22 cellular contexts compared by ENCODE assay signal in the genomic region with DNA sequence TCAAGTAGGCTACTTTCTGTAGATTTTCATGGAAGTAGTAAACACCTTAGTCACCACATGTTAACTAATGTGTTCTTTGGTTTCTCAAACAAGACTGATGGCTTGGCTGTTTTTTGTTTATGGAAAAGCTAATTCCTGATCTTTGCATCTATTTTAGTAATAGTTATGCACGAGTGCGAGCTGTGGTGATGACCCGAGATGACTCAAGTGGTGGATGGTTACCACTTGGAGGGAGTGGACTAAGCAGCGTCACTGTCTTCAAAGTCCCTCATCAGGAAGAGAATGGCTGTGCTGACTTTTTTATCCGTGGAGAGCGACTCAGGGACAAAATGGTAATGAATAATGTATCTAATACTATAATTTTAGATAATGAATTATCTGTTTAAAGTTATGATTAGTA. TPM values are rescaled to one million over a fixed set of nuclear protein-coding genes. Genes with fewer than 3 reads are reported as not detected.
DNase-seq lines count a peak whose midpoint lies in the region; ATAC-seq and TF ChIP-seq lines count a peak whose summit lies in the region.
"Had no signal": no experiment of that assay in that cellular context is flagged by ENCODE, and none has a peak within 500 bp of the region (broad histone marks: within the 10 kb centered on the region; RNA-seq: fewer than 3 reads in every experiment).

No MANE protein-coding gene starts in this region.

- peaks cover 70% of the 10 kb centered on the region for H4K20me1 ChIP-seq in IMR-90 (ENCODE audit: insufficient read depth, low read length)

- CTCF ChIA-PET in BJ (lab: Yijun Ruan, JAX) (interaction anchor here (0.6 to 1.5 kb wide), 4 partner anchors 16 to 65 kb away, joined by 3 read pairs; no protein-coding TSS in a partner anchor), IMR-90 (lab: Yijun Ruan, JAX) (no interaction called here)

- no peak overlapping the region for H3K14ac ChIP-seq in IMR-90 (replicated peaks; ENCODE audit: low read depth, low read length)

- H4K8ac ChIP-seq in IMR-90 (ENCODE audit: low read depth in 2 of 2, low read length in 2 of 2), result no peak overlapping the region

- in situ Hi-C loops in IMR-90 (cut with MboI; ENCODE audit: low sequenced_read_pairs), result no loop called here

- TF ChIP-seq CTCF in BJ (IDR thresholded peaks at IDR 0.05; ENCODE audit: insufficient read depth, low read depth, low read length), result no peak
- no peak for TF ChIP-seq CTCF in IMR-90 (conservative IDR thresholded peaks at IDR 0.05; ENCODE audit: low read depth, low read length)
- TF ChIP-seq CTCF in Peyer's patch (IDR thresholded peaks at IDR 0.05), result no peak

- H2BK15ac ChIP-seq in IMR-90 (ENCODE audit: low read depth, low read length), result no peak overlapping the region

- BruUV-seq in IMR-90 (replicated peaks; lab: Mats Ljungman, UMichigan), result no TSS peak

- no peaks in the 10 kb centered on the region for H3K9me3 ChIP-seq in IMR-90 (ENCODE audit: control insufficient read depth, insufficient read depth, low read length)
- no peaks in the 10 kb centered on the region for H3K9me3 ChIP-seq in Peyer's patch
- H3K9me3 ChIP-seq: BE2C, mucosa of descending colon, right atrium auricular region had no signal

- TF ChIP-seq RAD21 in IMR-90 (IDR thresholded peaks at IDR 0.05; ENCODE audit: low read length), result no peak

- ATAC-seq in IMR-90 (ENCODE audit: low read depth) (peak; percentile 85), GM19023 (IDR thresholded peaks at IDR 0.05; ENCODE audit: unreplicated experiment) (no peak)
- ATAC-seq: left lobe of liver; mucosa of descending colon; Right ventricle myocardium inferior; stimulated activated naive CD8-positive, alpha-beta T cell treated with anti-CD3 and anti-CD28 coated beads, Interleukin-15, Interleukin-2, amounts not matched to agents 100 U/mL and 50 U/mL, for 24 hours had no signal

- H3K9ac ChIP-seq in IMR-90 (ENCODE audit: low read depth, low read length), result no peak overlapping the region

- H2BK120ac ChIP-seq in IMR-90 (ENCODE audit: low read depth, low read length), result no peak overlapping the region

- no peak overlapping the region for H3K18ac ChIP-seq in IMR-90 (ENCODE audit: low read depth, low read length)

- H3K4ac ChIP-seq in IMR-90 (ENCODE audit: low read depth, low read length), result no peak overlapping the region

- H2AK5ac ChIP-seq in IMR-90 (ENCODE audit: low read depth, low read length), result no peak overlapping the region

- no peak overlapping the region for H4K5ac ChIP-seq in IMR-90 (ENCODE audit: low read depth, low read length)

- DNase-seq in BJ (ENCODE audit: low read depth), result peak; percentile 27
- DNase-seq in IMR-90, result peak; percentile 84
- DNase-seq in fibroblast of gingiva (ENCODE audit: low read depth), result peak; percentile 79
- DNase-seq in skeletal muscle cell (ENCODE audit: low read depth), result peak; percentile 28
- DNase-seq in germinal center (ENCODE audit: low spot score), result no peak
- no peak for DNase-seq in Peyer's patch
- DNase-seq in cerebellum (ENCODE audit: low spot score), result no peak
- DNase-seq: activated CD4-positive, alpha-beta T cell treated with anti-CD3 and anti-CD28 coated beads, Interleukin-2, amount 50 U/mL, for 48 hours; activated naive CD4-positive, alpha-beta T cell treated with Interleukin-2 at 50 U/mL for 16 hours; aorta; BE2C; mucosa of descending colon; NCI-H2081 treated with DMSO at 0.1 percent for 48 hours; NCI-H510A treated with DMSO at 0.1 percent for 48 hours; stimulated activated naive CD8-positive, alpha-beta T cell treated with anti-CD3 and anti-CD28 coated beads, Interleukin-15, Interleukin-2, amounts not matched to agents 100 U/mL and 50 U/mL, for 24 hours; T-helper 1 cell; WERI-Rb-1 had no signal

- no peak overlapping the region for H3K4me3 ChIP-seq in BJ (ENCODE audit: low read depth, low read length)
- no peak overlapping the region for H3K4me3 ChIP-seq in IMR-90 (ENCODE audit: insufficient read depth, low read depth, low read length)
- H3K4me3 ChIP-seq in skeletal muscle cell (ENCODE audit: low read depth, low read length), result no peak overlapping the region
- no peak overlapping the region for H3K4me3 ChIP-seq in Peyer's patch
- H3K4me3 ChIP-seq: coronary artery, mucosa of descending colon, right atrium auricular region had no signal

- H3K9me1 ChIP-seq in IMR-90 (ENCODE audit: insufficient read depth, low read length), result peaks cover 9% of the 10 kb centered on the region

- WGBS in IMR-90 (ENCODE audit: extremely low coverage in 2 of 2, insufficient read length in 1 of 2), 2 experiments, result 22% methylated on average over 3 of the region's 6 CpGs; no CpG with 5 or more reads in 1 of the 2 experiments

- H4K91ac ChIP-seq in IMR-90 (ENCODE audit: insufficient read depth, low read depth, low read length), result no peak overlapping the region

- H3K56ac ChIP-seq in IMR-90 (ENCODE audit: extremely low read depth, insufficient read depth, low read length), result no peak overlapping the region

- H3K23ac ChIP-seq in IMR-90 (ENCODE audit: low read depth, low read length), result no peak overlapping the region

- intact Hi-C loops in IMR-90 (cut with micrococcal nuclease), result loop anchor here (5.0 kb wide), 1 partner anchor 42 kb away; no protein-coding TSS in a partner anchor

- H3K27me3 ChIP-seq in BJ (ENCODE audit: control insufficient read depth, insufficient read depth, low read length) (no peaks in the 10 kb centered on the region), IMR-90 (ENCODE audit: control insufficient read depth, insufficient read depth, low read length) (no peaks in the 10 kb centered on the region), Peyer's patch (no peaks in the 10 kb centered on the region)
- H3K27me3 ChIP-seq: BE2C, right atrium auricular region had no signal

- no peak overlapping the region for H2AK9ac ChIP-seq in IMR-90 (replicated peaks; ENCODE audit: low read depth, low read length, poor library complexity)

- H3K4me1 ChIP-seq in IMR-90 (ENCODE audit: control insufficient read depth, insufficient read depth, low read length), result peaks cover 4% of the 10 kb centered on the region
- H3K4me1 ChIP-seq in Peyer's patch, result no peaks in the 10 kb centered on the region
- H3K4me1 ChIP-seq: BE2C, right atrium auricular region had no signal

- H2AFZ ChIP-seq in IMR-90 (replicated peaks; ENCODE audit: low read length, poor library complexity), result no peak overlapping the region

- dilution Hi-C loops in IMR-90 (cut with HindIII; ENCODE audit: low sequenced_read_pairs, unreplicated experiment), result no loop called here

- peak overlapping the region; percentile 32 for H2BK5ac ChIP-seq in IMR-90 (ENCODE audit: low read depth, low read length, poor library complexity, severe bottlenecking)

- H3K4me2 ChIP-seq in IMR-90 (ENCODE audit: low read depth, low read length), result peak overlapping the region; percentile 3; the same call in 1 of the 2 replicates

- no peak overlapping the region for H2BK20ac ChIP-seq in IMR-90 (ENCODE audit: low read depth, low read length)

- POLR2A ChIA-PET in BJ (lab: Charles Lee) (no interaction called here), IMR-90 (lab: Charles Lee; ENCODE audit: unreplicated experiment) (no interaction called here)

- H3K27ac ChIP-seq in IMR-90 (ENCODE audit: insufficient read depth, low read length), result no peak overlapping the region
- H3K27ac ChIP-seq in Peyer's patch, result no peak overlapping the region
- H3K27ac ChIP-seq: coronary artery, right atrium auricular region, WERI-Rb-1 had no signal

- TF ChIP-seq POLR2A in IMR-90 (IDR thresholded peaks at IDR 0.05; ENCODE audit: low read depth, low read length) (no peak), Peyer's patch (IDR thresholded peaks at IDR 0.05) (no peak)

- H3K79me1 ChIP-seq in IMR-90 (ENCODE audit: low read depth in 1 of 2, low read length in 2 of 2), result peaks cover 17 to 67% of the 10 kb centered on the region in 2 experiments

- H3K36me3 ChIP-seq in BJ (ENCODE audit: control insufficient read depth, insufficient read depth, low read length) (no peaks in the 10 kb centered on the region), IMR-90 (ENCODE audit: control insufficient read depth, insufficient read depth, low read length) (0 out of 2 replicates have a peak, but pooled peaks cover 2% of the 10 kb centered on the region), Peyer's patch (no peaks in the 10 kb centered on the region)
- H3K36me3 ChIP-seq: BE2C, right atrium auricular region, WERI-Rb-1 had no signal

TF ChIP-seq in IMR-90, 13 proteins besides CTCF, POLR2A, EP300 and RAD21:
- TF ChIP-seq RFX5 (IDR thresholded peaks at IDR 0.05; ENCODE audit: low read depth, low read length), result no peak
- peak; percentile 87 for TF ChIP-seq BHLHE40 (IDR thresholded peaks at IDR 0.05; ENCODE audit: low read depth, low read length)
- TF ChIP-seq FOS (IDR thresholded peaks at IDR 0.05; ENCODE audit: low read depth, low read length), result 0 out of 2 replicates have a peak, but pooled peaks have one; percentile 15

RNA-seq across cellular contexts. Expression of a gene that starts 46.6 kb away (rescaled TPM):
- 5.2 and 7.9 TPM in 2 replicates for polyA plus RNA-seq in BJ (2011; rRNA removed)
- polyA minus RNA-seq in BJ (2011; rRNA and poly(A)+ RNA removed), result 15.4 and 25.8 TPM in 2 replicates
- 17.9 and 38.3 TPM in 2 replicates for total RNA-seq in IMR-90 (2012; rRNA removed)
- polyA plus RNA-seq in IMR-90 (2012; rRNA removed), result 4.8 and 6.6 TPM in 2 replicates
- 2.4 and 2.7 TPM in 2 replicates for polyA plus RNA-seq in IMR-90 (2012; cell fraction: cytosol; rRNA removed)
- polyA plus RNA-seq in IMR-90 (2012; cell fraction: nucleus; rRNA removed; ENCODE audit: low replicate concordance), result 2.4 and 6.4 TPM in 2 replicates
- total RNA-seq in Peyer's patch, result 10 to 100 TPM in 3 of 4 donors, 1 to 10 TPM in 1; 8.9 to 40.4 (median 20.2) TPM
- 55.0 TPM for total RNA-seq in cerebellum

Comparison
In these comparisons a context has a peak if more than half of its experiments do, and no peak if none do; other contexts are left out.
1. DNase-seq: peak in BJ (single experiment), IMR-90 (single experiment), fibroblast of gingiva (single experiment) and skeletal muscle cell (single experiment); none in germinal center (single experiment), Peyer's patch (0 of 3) and cerebellum (single experiment).